In the genomic region with DNA sequence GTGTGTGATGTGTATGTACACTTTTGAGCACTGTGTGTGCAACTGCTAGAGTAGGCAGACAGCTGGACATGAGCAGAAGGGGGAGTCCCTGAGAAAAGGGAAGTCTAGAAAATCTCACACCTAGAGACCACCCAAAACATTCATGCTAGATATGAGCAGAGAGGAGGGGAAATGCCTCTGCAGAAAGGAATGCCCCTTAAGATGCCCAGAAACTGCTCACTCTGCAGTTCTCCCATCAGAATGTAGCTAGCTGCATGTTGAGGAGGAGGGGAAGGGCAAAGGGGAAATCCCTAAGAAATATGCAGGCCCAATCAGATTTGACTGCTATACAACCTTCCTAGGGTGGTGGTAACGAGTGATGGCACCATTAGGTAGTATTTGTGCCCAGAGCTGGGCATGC, we compare ENCODE assay signal across 11 cellular contexts.
"Had no signal": no experiment of that assay in that cellular context is flagged by ENCODE, and none has a peak within 500 bp of the region (broad histone marks: within the 10 kb centered on the region; RNA-seq: fewer than 3 reads in every experiment).

No MANE protein-coding gene starts in this region.

- H3K9me3 Mint-ChIP-seq: activated CD4-positive, alpha-beta T cell treated with anti-CD3 and anti-CD28 coated beads, Interleukin-2, amount 10 ng/mL, durations not matched to agents 24 days and 14 days; activated naive CD8-positive, alpha-beta T cell treated with anti-CD3 and anti-CD28 coated beads, Interleukin-2, amount 10 ng/mL, durations not matched to agents 7 days and 5 days; immature natural killer cell had no signal

- DNase-seq: activated CD4-positive, alpha-beta T cell treated with anti-CD3 and anti-CD28 coated beads, Interleukin-2, amount 10 ng/mL, durations not matched to agents 24 days and 14 days; activated CD8-positive, alpha-beta memory T cell treated with anti-CD3 and anti-CD28 coated beads for 24 hours; activated naive CD8-positive, alpha-beta T cell treated with anti-CD3 and anti-CD28 coated beads, Interleukin-2, amount 10 ng/mL, durations not matched to agents 7 days and 5 days; anterior cingulate cortex; dermis blood vessel endothelial cell; foreskin melanocyte; head of caudate nucleus; immature natural killer cell; pancreas; T-helper 17 cell had no signal

- ATAC-seq: pancreas, sciatic nerve, T-helper 17 cell had no signal

- H3K27me3 Mint-ChIP-seq: activated CD4-positive, alpha-beta T cell treated with anti-CD3 and anti-CD28 coated beads, Interleukin-2, amount 10 ng/mL, durations not matched to agents 24 days and 14 days; activated naive CD8-positive, alpha-beta T cell treated with anti-CD3 and anti-CD28 coated beads, Interleukin-2, amount 10 ng/mL, durations not matched to agents 7 days and 5 days; T-helper 17 cell had no signal

- H3K4me3 Mint-ChIP-seq: activated CD4-positive, alpha-beta T cell treated with anti-CD3 and anti-CD28 coated beads, Interleukin-2, amount 10 ng/mL, durations not matched to agents 24 days and 14 days; activated naive CD8-positive, alpha-beta T cell treated with anti-CD3 and anti-CD28 coated beads, Interleukin-2, amount 10 ng/mL, durations not matched to agents 7 days and 5 days; immature natural killer cell; T-helper 17 cell had no signal

- H3K27ac Mint-ChIP-seq: activated CD4-positive, alpha-beta T cell treated with anti-CD3 and anti-CD28 coated beads, Interleukin-2, amount 10 ng/mL, durations not matched to agents 24 days and 14 days; activated naive CD8-positive, alpha-beta T cell treated with anti-CD3 and anti-CD28 coated beads, Interleukin-2, amount 10 ng/mL, durations not matched to agents 7 days and 5 days; immature natural killer cell; T-helper 17 cell had no signal

- H3K4me1 Mint-ChIP-seq: immature natural killer cell had no signal
